In genomic region chr5:138445547-138446271, GRCh38 we compare ENCODE assay signal across 23 cellular contexts. TPM values are rescaled to one million over a fixed set of nuclear protein-coding genes. Genes with fewer than 3 reads are reported as not detected.
"Had no signal": no experiment of that assay in that cellular context is flagged by ENCODE, and none has a peak within 500 bp of the region (broad histone marks: within the 10 kb centered on the region; RNA-seq: fewer than 3 reads in every experiment).

No MANE protein-coding gene starts in this region.

- H3K4me3 Mint-ChIP-seq: activated CD4-positive, alpha-beta memory T cell treated with anti-CD3 and anti-CD28 coated beads, Interleukin-2, amount 10 ng/mL, durations not matched to agents 7 days and 5 days; activated CD4-positive, alpha-beta T cell treated with anti-CD3 and anti-CD28 coated beads for 36 hours; activated naive CD8-positive, alpha-beta T cell treated with anti-CD3 and anti-CD28 coated beads, Interleukin-2, amount 10 ng/mL, durations not matched to agents 7 days and 5 days; IgD-negative memory B cell; T-helper 1 cell treated with Interleukin-12 subunit alpha and Interleukin-12 subunit beta and Interleukin-4 antibody, amounts not matched to agents 30 μg/mL and 1 μg/mL, for 36 hours had no signal

- H3K36me3 Mint-ChIP-seq: activated naive CD8-positive, alpha-beta T cell treated with anti-CD3 and anti-CD28 coated beads, Interleukin-2, amount 10 ng/mL, durations not matched to agents 7 days and 5 days; IgD-negative memory B cell had no signal

- ATAC-seq: activated CD4-positive, alpha-beta T cell treated with anti-CD3 and anti-CD28 coated beads for 36 hours; body of pancreas had no signal

- H3K27ac ChIP-seq: ascending aorta, body of pancreas, KMS-11, VCaP had no signal

- DNase-seq: activated CD4-positive, alpha-beta memory T cell treated with anti-CD3 and anti-CD28 coated beads, Interleukin-2, amount 10 ng/mL, durations not matched to agents 7 days and 5 days; activated CD4-positive, alpha-beta T cell treated with anti-CD3 and anti-CD28 coated beads for 36 hours; activated CD4-positive, alpha-beta T cell treated with anti-CD3 and anti-CD28 coated beads, Interleukin-2, amount 50 U/mL, for 1 hour; activated CD4-positive, CD25-positive, alpha-beta regulatory T cell; activated naive CD4-positive, alpha-beta T cell treated with anti-CD3 and anti-CD28 coated beads, Interleukin-2, amount 50 U/mL, for 16 hours; activated naive CD8-positive, alpha-beta T cell treated with anti-CD3 and anti-CD28 coated beads, Interleukin-2, amount 10 ng/mL, durations not matched to agents 7 days and 5 days; body of pancreas; central memory CD4-positive, alpha-beta T cell; NCI-H1092; NCI-H1417; NCI-H1694 treated with DMSO at 0.1 percent for 48 hours; NCI-H2029 treated with DMSO at 0.1 percent for 48 hours; NCI-H510A treated with DMSO at 0.1 percent for 48 hours; NCI-H69; NK-92 treated with Interleukin-12 subunit alpha and Interleukin-12 subunit beta, amount 100 ng/mL, for 24 hours; SHP77 treated with DMSO at 0.1 percent for 48 hours; T-helper 9 cell had no signal

- H3K27me3 Mint-ChIP-seq: activated CD4-positive, alpha-beta T cell treated with anti-CD3 and anti-CD28 coated beads for 36 hours; activated naive CD8-positive, alpha-beta T cell treated with anti-CD3 and anti-CD28 coated beads, Interleukin-2, amount 10 ng/mL, durations not matched to agents 7 days and 5 days had no signal

- H3K9me3 ChIP-seq: ascending aorta, body of pancreas, Peyer's patch had no signal

- H3K27ac Mint-ChIP-seq: activated CD4-positive, alpha-beta memory T cell treated with anti-CD3 and anti-CD28 coated beads, Interleukin-2, amount 10 ng/mL, durations not matched to agents 7 days and 5 days; activated CD4-positive, alpha-beta T cell treated with anti-CD3 and anti-CD28 coated beads for 36 hours; activated naive CD8-positive, alpha-beta T cell treated with anti-CD3 and anti-CD28 coated beads, Interleukin-2, amount 10 ng/mL, durations not matched to agents 7 days and 5 days; IgD-negative memory B cell; T-helper 1 cell treated with Interleukin-12 subunit alpha and Interleukin-12 subunit beta and Interleukin-4 antibody, amounts not matched to agents 30 μg/mL and 1 μg/mL, for 36 hours had no signal

- H3K4me3 ChIP-seq: ascending aorta, body of pancreas had no signal

- H3K27me3 ChIP-seq: ascending aorta, body of pancreas, Peyer's patch had no signal

RNA-seq across cellular contexts. Expression of gene REEP2, which starts 6.9 kb away (rescaled TPM):
- polyA plus RNA-seq: IgD-negative memory B cell had no signal
